ENCODE assay signal across 9 cellular contexts in genomic region chr12:6825398-6826124, GRCh38. TPM values are rescaled to one million over a fixed set of nuclear protein-coding genes. Genes with fewer than 3 reads are reported as not detected.
DNase-seq lines count a peak whose midpoint lies in the region; ATAC-seq lines count a peak whose summit lies in the region.
"Had no signal": no experiment of that assay in that cellular context is flagged by ENCODE, and none has a peak within 500 bp of the region (broad histone marks: within the 10 kb centered on the region; RNA-seq: fewer than 3 reads in every experiment).

No MANE protein-coding gene starts in this region.

- DNase-seq in COR-L47 (lab: John Stamatoyannopoulos, UW) (peak; percentile 45), NCI-H748 (lab: John Stamatoyannopoulos, UW; ENCODE audit: unreplicated experiment) (peak; percentile 79), lung microvascular endothelial cell (ENCODE audit: low read depth in 2 of 2) (peak; percentile 86 to 92)
- peak; percentile 95 for DNase-seq in activated CD8-positive, alpha-beta memory T cell treated with anti-CD3 and anti-CD28 coated beads for 24 hours
- DNase-seq in effector memory CD8-positive, alpha-beta T cell, result peak; percentile 76 to 80 (median 77)
- DNase-seq in stimulated activated CD8-positive, alpha-beta memory T cell treated with anti-CD3 and anti-CD28 coated beads, Interleukin-12 subunit alpha, Interleukin-12 subunit beta, amount 100 ng/mL, for 4 hours (ENCODE audit: low read depth), result peak; percentile 55

- peaks cover 79 to 97% of the 10 kb centered on the region in 2 donors for H3K27me3 Mint-ChIP-seq in effector memory CD8-positive, alpha-beta T cell

- no peak overlapping the region for H3K27ac Mint-ChIP-seq in effector memory CD8-positive, alpha-beta T cell
- H3K27ac Mint-ChIP-seq: activated naive CD8-positive, alpha-beta T cell had no signal

- ATAC-seq in HG03432 (IDR thresholded peaks at IDR 0.05; ENCODE audit: unreplicated experiment) (peak; percentile 53), HG03521 (IDR thresholded peaks at IDR 0.05; ENCODE audit: unreplicated experiment) (no peak)
- peak; percentile 57 for ATAC-seq in effector memory CD8-positive, alpha-beta T cell (replicated peaks)

- peaks cover 5% of the 10 kb centered on the region for H3K36me3 Mint-ChIP-seq in effector memory CD8-positive, alpha-beta T cell (ENCODE audit: insufficient read depth)
- H3K36me3 Mint-ChIP-seq: activated naive CD8-positive, alpha-beta T cell had no signal

- peaks cover 27 to 34% of the 10 kb centered on the region in 2 donors for H3K4me1 Mint-ChIP-seq in effector memory CD8-positive, alpha-beta T cell (ENCODE audit: low read depth in 2 of 2)

- H3K9me3 Mint-ChIP-seq in effector memory CD8-positive, alpha-beta T cell, result no peaks in the 10 kb centered on the region

- H3K4me3 Mint-ChIP-seq in effector memory CD8-positive, alpha-beta T cell, result no peak overlapping the region
- H3K4me3 Mint-ChIP-seq: activated naive CD8-positive, alpha-beta T cell had no signal

RNA-seq across cellular contexts. Expression of gene P3H3, which starts 2.6 kb away (rescaled TPM):
- total RNA-seq in lung microvascular endothelial cell, result 12.9 and 25.7 TPM in 2 replicates

RNA-seq across cellular contexts. Expression of gene GPR162, which starts 3.9 kb away (rescaled TPM):
- total RNA-seq in lung microvascular endothelial cell, result 0.20 and 0.87 TPM in 2 replicates

RNA-seq across cellular contexts. Expression of gene GNB3, which starts 15.2 kb away (rescaled TPM):
- 0.22 and 0.40 TPM in 2 replicates for total RNA-seq in lung microvascular endothelial cell

RNA-seq across cellular contexts. Expression of gene CDCA3, which starts 25.5 kb away (rescaled TPM):
- total RNA-seq in lung microvascular endothelial cell, result 3.4 and 8.9 TPM in 2 replicates

RNA-seq across cellular contexts. Expression of gene USP5, which starts 26.4 kb away (rescaled TPM):
- total RNA-seq in lung microvascular endothelial cell, result 57.9 and 59.9 TPM in 2 replicates

Comparison
In these comparisons a context has a peak if more than half of its experiments do, and no peak if none do; other contexts are left out.
1. DNase-seq: peak in every context shown above with its lines; median percentile 95 in activated CD8-positive, alpha-beta memory T cell treated with anti-CD3 and anti-CD28 coated beads for 24 hours; 89 in lung microvascular endothelial cell; 79 in NCI-H748; 77 in effector memory CD8-positive, alpha-beta T cell; 55 in stimulated activated CD8-positive, alpha-beta memory T cell treated with anti-CD3 and anti-CD28 coated beads, Interleukin-12 subunit alpha, Interleukin-12 subunit beta, amount 100 ng/mL, for 4 hours; 45 in COR-L47.